12 cellular contexts compared by ENCODE assay signal in the genomic region with DNA sequence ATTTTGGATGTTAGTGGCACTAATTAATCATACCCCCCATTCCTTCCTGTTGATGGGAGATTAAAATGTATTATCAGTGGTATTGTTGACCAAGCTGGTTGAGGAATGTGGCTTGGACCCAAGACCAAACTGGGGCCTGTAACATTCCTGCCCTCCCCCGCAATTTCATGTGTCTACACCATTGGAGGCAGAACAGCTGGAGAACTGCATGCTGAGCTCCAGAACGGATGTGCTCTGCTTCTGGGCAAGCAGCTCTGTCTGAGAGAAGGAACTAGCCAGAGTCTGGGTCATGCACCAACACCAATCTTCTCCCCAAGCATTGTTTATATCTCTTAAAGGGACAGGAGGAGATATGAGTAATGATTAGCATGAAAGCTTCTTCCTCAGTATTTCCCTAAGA.
DNase-seq lines count a peak whose midpoint lies in the region; ATAC-seq, FAIRE-seq and TF ChIP-seq lines count a peak whose summit lies in the region.
"Had no signal": no experiment of that assay in that cellular context is flagged by ENCODE, and none has a peak within 500 bp of the region (broad histone marks: within the 10 kb centered on the region; RNA-seq: fewer than 3 reads in every experiment).

No MANE protein-coding gene starts in this region.

- ATAC-seq in GM21381 (IDR thresholded peaks at IDR 0.05; ENCODE audit: unreplicated experiment), result no peak

- H3K9me3 ChIP-seq in keratinocyte (ENCODE audit: control insufficient read depth, low read depth, low read length) (no peaks in the 10 kb centered on the region), breast epithelium (no peaks in the 10 kb centered on the region)

- peak; percentile 50 for FAIRE-seq in bronchial epithelial cell (lab: Jason Lieb, UNC)
- FAIRE-seq in keratinocyte (lab: Jason Lieb, UNC), result peak; percentile 9
- peak; percentile 76 for FAIRE-seq in urothelium cell line (lab: Jason Lieb, UNC)
- FAIRE-seq: GM12892 had no signal

- H3K4me1 ChIP-seq in keratinocyte (ENCODE audit: control insufficient read depth, extremely low read depth, insufficient read depth, low read length) (no peaks in the 10 kb centered on the region), breast epithelium (no peaks in the 10 kb centered on the region)

- TF ChIP-seq POLR2A in breast epithelium (IDR thresholded peaks at IDR 0.05), result no peak

- no peak overlapping the region for H3K4me2 ChIP-seq in keratinocyte (ENCODE audit: control insufficient read depth, extremely low read depth, insufficient read depth, low read depth, low read length)

- H2AFZ ChIP-seq in keratinocyte (ENCODE audit: control insufficient read depth, low read length), result no peak overlapping the region

- dilution Hi-C loops in keratinocyte (cut with MboI; ENCODE audit: extremely low pct_ligation_motif_present, low sequenced_read_pairs), result no loop called here

- no peaks in the 10 kb centered on the region for H4K20me1 ChIP-seq in keratinocyte (ENCODE audit: control insufficient read depth, extremely low read depth, insufficient read depth, low read length)

- H3K36me3 ChIP-seq in bronchial epithelial cell (ENCODE audit: control insufficient read depth, insufficient read depth, low read length), result no peaks in the 10 kb centered on the region
- H3K36me3 ChIP-seq in keratinocyte (ENCODE audit: control insufficient read depth in 2 of 2, extremely low read depth in 1 of 2, insufficient read depth in 2 of 2, low read length in 2 of 2), result no peaks in the 10 kb centered on the region
- no peaks in the 10 kb centered on the region for H3K36me3 ChIP-seq in breast epithelium

- H3K27me3 ChIP-seq in bronchial epithelial cell (ENCODE audit: control insufficient read depth, insufficient read depth, low read length), result no peaks in the 10 kb centered on the region
- no peaks in the 10 kb centered on the region for H3K27me3 ChIP-seq in keratinocyte (ENCODE audit: control insufficient read depth, extremely low read depth, insufficient read depth, low read length)
- no peaks in the 10 kb centered on the region for H3K27me3 ChIP-seq in breast epithelium

- DNase-seq in DMS 273 (lab: John Stamatoyannopoulos, UW; ENCODE audit: unreplicated experiment), result peak; percentile 3
- no peak for DNase-seq in DMS 273 treated with DMSO at 0.1 percent for 48 hours (lab: John Stamatoyannopoulos, UW)
- DNase-seq in bronchial epithelial cell (ENCODE audit: low read depth), result no peak
- no peak for DNase-seq in keratinocyte (ENCODE audit: low read depth, low spot score)
- peak; percentile 37 for DNase-seq in urothelium cell line (ENCODE audit: low spot score)
- no peak for DNase-seq in effector CD4-positive, alpha-beta T cell
- no peak for DNase-seq in breast epithelium (ENCODE audit: low spot score in 2 of 2)
- DNase-seq: nucleus accumbens, T-helper 2 cell had no signal

- intact Hi-C loops in breast epithelium (cut with DNase I; ENCODE audit: low total_unique reads), result no loop called here

- H3K9me1 ChIP-seq in keratinocyte (ENCODE audit: control insufficient read depth, extremely low read depth, insufficient read depth, low read length), result no peaks in the 10 kb centered on the region

- H3K9ac ChIP-seq in keratinocyte (ENCODE audit: control insufficient read depth, extremely low read depth, insufficient read depth, low read length), result no peak overlapping the region

- TF ChIP-seq CTCF in bronchial epithelial cell (IDR thresholded peaks at IDR 0.05; ENCODE audit: insufficient read depth, low read length, severe bottlenecking) (no peak), keratinocyte (optimal IDR thresholded peaks at IDR 0.05 in 1 of 3, IDR thresholded peaks at IDR 0.05 in 1 of 3, conservative IDR thresholded peaks at IDR 0.05 in 1 of 3; ENCODE audit: extremely low read depth in 1 of 3, insufficient read depth in 2 of 3, low read length in 3 of 3) (no peak), breast epithelium (IDR thresholded peaks at IDR 0.05) (no peak)

- H3K27ac ChIP-seq in keratinocyte (ENCODE audit: control insufficient read depth, insufficient read depth, low read length), result no peak overlapping the region
- no peak overlapping the region for H3K27ac ChIP-seq in breast epithelium
- H3K27ac ChIP-seq: 22Rv1 had no signal

- no peak overlapping the region for H3K4me3 ChIP-seq in bronchial epithelial cell (ENCODE audit: low read depth, low read length)
- H3K4me3 ChIP-seq in keratinocyte (ENCODE audit: control insufficient read depth in 2 of 3, extremely low read depth in 1 of 3, insufficient read depth in 2 of 3, low read depth in 1 of 3, low read length in 3 of 3), result no peak overlapping the region
- no peak overlapping the region for H3K4me3 ChIP-seq in breast epithelium

- H3K79me2 ChIP-seq in keratinocyte (ENCODE audit: control insufficient read depth, insufficient read depth, low read length), result no peaks in the 10 kb centered on the region

Comparison
In these comparisons a context has a peak if more than half of its experiments do, and no peak if none do; other contexts are left out.
1. DNase-seq: peak in DMS 273 (single experiment) and urothelium cell line (single experiment); none in DMS 273 treated with DMSO at 0.1 percent for 48 hours (single experiment), bronchial epithelial cell (single experiment), keratinocyte (single experiment), effector CD4-positive, alpha-beta T cell (single experiment) and breast epithelium (0 of 2).